ENCODE assay signal across 19 cellular contexts in genomic region chr11:7696424-7696823, GRCh38. TPM values are rescaled to one million over a fixed set of nuclear protein-coding genes. Genes with fewer than 3 reads are reported as not detected.
DNase-seq lines count a peak whose midpoint lies in the region; ATAC-seq, FAIRE-seq and TF ChIP-seq lines count a peak whose summit lies in the region.
"Had no signal": no experiment of that assay in that cellular context is flagged by ENCODE, and none has a peak within 500 bp of the region (broad histone marks: within the 10 kb centered on the region; RNA-seq: fewer than 3 reads in every experiment).

No MANE protein-coding gene starts in this region.

- no peak for TF ChIP-seq EP300 in GM12878 (IDR thresholded peaks at IDR 0.05; ENCODE audit: borderline replicate concordance in 1 of 2, control insufficient read depth in 1 of 2, low read depth in 2 of 2, low read length in 2 of 2)

- FAIRE-seq in GM12878 (lab: Jason Lieb, UNC): no peak
- FAIRE-seq: H54 had no signal

- peak; percentile 54 for DNase-seq in activated CD8-positive, alpha-beta memory T cell treated with anti-CD3 and anti-CD28 coated beads, Interleukin-2, amount 50 U/mL, for 48 hours
- DNase-seq in activated CD8-positive, alpha-beta memory T cell treated with anti-CD3 and anti-CD28 coated beads, Interleukin-2, amount 50 U/mL, for 4 hours: no peak
- DNase-seq in stimulated activated CD4-positive, alpha-beta T cell treated with anti-CD3 and anti-CD28 coated beads, Interleukin-4, amount 100 ng/mL, for 24 hours: peak; percentile 17
- no peak for DNase-seq in stimulated activated CD4-positive, alpha-beta T cell treated with anti-CD3 and anti-CD28 coated beads, Interleukin-12 subunit alpha, Interleukin-12 subunit beta, amount 100 ng/mL, for 4 hours
- DNase-seq in GM12878 (ENCODE audit: low read depth, low spot score) (no peak), upper lobe of right lung (no peak), KG1 (lab: John Stamatoyannopoulos, UW) (no peak), spleen (no peak)
- DNase-seq: AML-193, DMS79 treated with DMSO at 0.1 percent for 48 hours, NCI-H1417 treated with DMSO at 0.1 percent for 48 hours, NCI-H187 treated with DMSO at 0.1 percent for 48 hours, NCI-H345, NCI-H524 treated with DMSO at 0.1 percent for 48 hours, PC-3, RPMI8226, SHP77 treated with DMSO at 0.1 percent for 48 hours had no signal

- no peak overlapping the region for H3K27ac ChIP-seq in GM12878 (ENCODE audit: control insufficient read depth, insufficient read depth)
- no peak overlapping the region for H3K27ac ChIP-seq in upper lobe of right lung
- H3K27ac ChIP-seq in spleen: no peak overlapping the region

- CTCF ChIA-PET in GM12878 (lab: Yijun Ruan, JAX): interaction anchor here (0.6 to 3.2 kb wide), 9 partner anchors 9 to 600 kb away, joined by 3 to 26 read pairs (median 6); partner anchors contain the start of gene OVCH2

- WGBS in GM12878 (ENCODE audit: insufficient coverage, insufficient replicate concordance, low lambda C conversion rate, missing lambda C conversion rate): 20% methylated on average over 5 of the region's 5 CpGs
- WGBS in spleen, 5 donors: 47 to 65% (median 61%) methylated on average over 5 of the region's 5 CpGs

- H3K9me3 ChIP-seq in GM12878 (replicated peaks; ENCODE audit: control insufficient read depth, insufficient read depth, low read length) (no peaks in the 10 kb centered on the region), upper lobe of right lung (no peaks in the 10 kb centered on the region), spleen (no peaks in the 10 kb centered on the region)

- TF ChIP-seq RAD21 in GM12878 (IDR thresholded peaks at IDR 0.05; ENCODE audit: insufficient read depth, low read depth, low read length): no peak

- BruUV-seq in GM12878 (replicated peaks; lab: Mats Ljungman, UMichigan): no TSS peak

- RAD21 ChIA-PET in GM12878 (lab: Charles Lee; ENCODE audit: unreplicated experiment): interaction anchor here (1.7 kb wide), 1 partner anchor 9 kb away, joined by 5 read pairs; the partner anchor contains the start of gene OVCH2

- ATAC-seq in GM12878: peak; percentile 28
- peak; percentile 18 for ATAC-seq in upper lobe of right lung
- ATAC-seq: PC-3 had no signal

- SMC1A ChIA-PET in GM12878 (lab: Charles Lee; ENCODE audit: uncharacterized antibody, unreplicated experiment): interaction anchor here (1.4 to 2.3 kb wide), 2 partner anchors 57 to 599 kb away, joined by 3 to 13 read pairs; no protein-coding TSS in a partner anchor

- H3K36me3 ChIP-seq in GM12878 (ENCODE audit: control insufficient read depth in 2 of 2, insufficient read depth in 2 of 2, low read length in 1 of 2) (no peaks in the 10 kb centered on the region), upper lobe of right lung (no peaks in the 10 kb centered on the region), spleen (no peaks in the 10 kb centered on the region)

- POLR2A ChIA-PET in GM12878 (lab: Charles Lee): no interaction called here

- no peaks in the 10 kb centered on the region for H3K79me2 ChIP-seq in GM12878 (ENCODE audit: control insufficient read depth, insufficient read depth, low read length)

- no peak overlapping the region for H3K9ac ChIP-seq in GM12878 (ENCODE audit: control insufficient read depth, insufficient read depth, low read length)

- H3K4me3 ChIP-seq in GM12878 (no peak overlapping the region), upper lobe of right lung (no peak overlapping the region), spleen (no peak overlapping the region)

- no peak for TF ChIP-seq CTCF in GM12878 (IDR thresholded peaks at IDR 0.05 in 2 of 3, conservative IDR thresholded peaks at IDR 0.05 in 1 of 3; ENCODE audit: control insufficient read depth in 2 of 3, extremely low read depth in 1 of 3, insufficient read depth in 1 of 3, low read depth in 3 of 3, low read length in 3 of 3)
- TF ChIP-seq CTCF in upper lobe of right lung (IDR thresholded peaks at IDR 0.05): no peak
- no peak for TF ChIP-seq CTCF in spleen (IDR thresholded peaks at IDR 0.05 in 8 of 11, conservative IDR thresholded peaks at IDR 0.05 in 3 of 11)

- H2AFZ ChIP-seq in GM12878 (ENCODE audit: control insufficient read depth, low read depth, low read length): no peak overlapping the region

- TF ChIP-seq POLR2A in GM12878 (IDR thresholded peaks at IDR 0.05; ENCODE audit: low read depth, low read length): no peak
- TF ChIP-seq POLR2A in spleen (IDR thresholded peaks at IDR 0.05): no peak

- H3K27me3 ChIP-seq in GM12878 (replicated peaks in 1 of 2; ENCODE audit: control insufficient read depth in 2 of 2, insufficient read depth in 2 of 2, low read length in 1 of 2): peaks cover 0 to 5% of the 10 kb centered on the region in 2 experiments; a peak in 2 of 4 replicates
- peaks cover 6% of the 10 kb centered on the region for H3K27me3 ChIP-seq in upper lobe of right lung
- peaks cover 0 to 42% (median 16%) of the 10 kb centered on the region in 7 donors for H3K27me3 ChIP-seq in spleen (replicated peaks in 1 of 7)

- H3K4me2 ChIP-seq in GM12878 (ENCODE audit: control insufficient read depth, insufficient read depth): no peak overlapping the region

- intact Hi-C loops in GM12878 (cut with micrococcal nuclease; ENCODE audit: unreplicated experiment): no loop called here
- intact Hi-C loops in upper lobe of right lung (cut with DNase I): no loop called here
- intact Hi-C loops in spleen (cut with DNase I; ENCODE audit: low total_unique reads): loop anchor here (5.0 kb wide), 1 partner anchor 604 kb away; no protein-coding TSS in a partner anchor

- no peaks in the 10 kb centered on the region for H4K20me1 ChIP-seq in GM12878 (ENCODE audit: control insufficient read depth, insufficient read depth)

- in situ Hi-C loops in GM12878 (cut with MboI): loop anchor here (5.0 to 10.0 kb wide), 2 partner anchors 599 to 882 kb away; no protein-coding TSS in a partner anchor

- H3K4me1 ChIP-seq in GM12878 (ENCODE audit: control insufficient read depth, insufficient read depth, low read length) (no peaks in the 10 kb centered on the region), upper lobe of right lung (no peaks in the 10 kb centered on the region), spleen (peaks cover 0 to 8% (median 0%) of the 10 kb centered on the region in 6 donors)

TF ChIP-seq in GM12878, 131 proteins besides CTCF, POLR2A, EP300 and RAD21 (continues in another document):
- TF ChIP-seq CBX5 (IDR thresholded peaks at IDR 0.05; ENCODE audit: low read depth) (no peak), IRF4 (IDR thresholded peaks at IDR 0.05; ENCODE audit: low read depth, low read length) (no peak)

RNA-seq across cellular contexts. Expression of gene OVCH2, which starts 9.9 kb away (rescaled TPM):
- total RNA-seq in GM12878 (2013; cell fraction: nucleolus; rRNA removed): not detected in 2 replicates
- not detected in 2 replicates for total RNA-seq in GM12878 (2014; rRNA removed)
- total RNA-seq in GM12878 (2014; rRNA removed; fragmentation: Illumina TruSeq; extraction: Trizol): not detected in 2 replicates
- not detected in 2 replicates for total RNA-seq in GM12878 (2021)
- not detected for polyA plus RNA-seq in GM12878 (2011; ENCODE audit: low read depth)
- polyA plus RNA-seq in GM12878 (2011; rRNA removed): not detected in 2 replicates
- polyA plus RNA-seq in GM12878 (2011; cell fraction: cytosol; rRNA removed): not detected in 2 replicates
- not detected in 2 replicates for polyA plus RNA-seq in GM12878 (2011; cell fraction: nucleus; rRNA removed)
- polyA plus RNA-seq in GM12878 (2012): not detected in 2 replicates
- not detected in 2 replicates for polyA plus RNA-seq in GM12878 (2014; fragmentation: Illumina TruSeq; extraction: Trizol)
- not detected for polyA plus RNA-seq in GM12878 (2014; fragmentation: Nextera tagmentation; extraction: Ambion mirVana)
- polyA plus RNA-seq in GM12878 (2014; rRNA removed): not detected in 2 replicates
- polyA plus RNA-seq in GM12878 (2016; fragmentation: Nextera tagmentation; extraction: Ambion mirVana): not detected
- not detected in 2 replicates for polyA minus RNA-seq in GM12878 (2011; rRNA and poly(A)+ RNA removed)
- polyA minus RNA-seq in GM12878 (2011; cell fraction: cytosol; rRNA and poly(A)+ RNA removed): not detected in 2 replicates
- polyA minus RNA-seq in GM12878 (2011; cell fraction: nucleus; rRNA and poly(A)+ RNA removed): not detected in 2 replicates
- total RNA-seq in upper lobe of right lung: 6.4 TPM
- not detected for total RNA-seq in spleen
- not detected for polyA plus RNA-seq in spleen
- total RNA-seq: HT-29, PC-3 had no signal

RNA-seq across cellular contexts. Expression of gene CYB5R2, which starts 23.1 kb away (rescaled TPM):
- 37.8 and 40.2 TPM in 2 replicates for total RNA-seq in GM12878 (2013; cell fraction: nucleolus; rRNA removed)
- total RNA-seq in GM12878 (2014; rRNA removed) (64.5 and 66.5 TPM in 2 replicates), GM12878 (2014; rRNA removed; fragmentation: Illumina TruSeq; extraction: Trizol) (74.4 and 77.8 TPM in 2 replicates), GM12878 (2021) (46.6 and 56.8 TPM in 2 replicates), upper lobe of right lung (14.2 TPM), spleen (1 to 10 TPM; 1.2 to 5.3 (median 2.7) TPM)
- 33.5 TPM for polyA plus RNA-seq in GM12878 (2011; ENCODE audit: low read depth)
- polyA plus RNA-seq in GM12878 (2011; rRNA removed) (15.1 and 21.0 TPM in 2 replicates), GM12878 (2014; fragmentation: Illumina TruSeq; extraction: Trizol) (97.8 and 106 TPM in 2 replicates), GM12878 (2014; fragmentation: Nextera tagmentation; extraction: Ambion mirVana) (100 to 1,000 TPM in 1 of 2 experiments, 10 to 100 TPM in 1; 83.1 to 111 TPM), GM12878 (2014; rRNA removed) (74.8 and 77.2 TPM in 2 replicates), GM12878 (2016; fragmentation: Nextera tagmentation; extraction: Ambion mirVana) (10 to 100 TPM; 49.3 to 51.0 TPM), spleen (1 to 10 TPM; 2.2 to 3.0 (median 3.0) TPM)
- polyA plus RNA-seq in GM12878 (2011; cell fraction: cytosol; rRNA removed): 17.3 and 20.0 TPM in 2 replicates
- polyA plus RNA-seq in GM12878 (2011; cell fraction: nucleus; rRNA removed): 18.9 and 33.9 TPM in 2 replicates
- 35.1 and 37.5 TPM in 2 replicates for polyA plus RNA-seq in GM12878 (2012)
- polyA minus RNA-seq in GM12878 (2011; rRNA and poly(A)+ RNA removed): 14.6 and 20.0 TPM in 2 replicates
- 2.9 and 3.4 TPM in 2 replicates for polyA minus RNA-seq in GM12878 (2011; cell fraction: cytosol; rRNA and poly(A)+ RNA removed)
- polyA minus RNA-seq in GM12878 (2011; cell fraction: nucleus; rRNA and poly(A)+ RNA removed): 5.6 and 7.8 TPM in 2 replicates

Comparison
In these comparisons a context has a peak if more than half of its experiments do, and no peak if none do; other contexts are left out.
1. DNase-seq: peak in activated CD8-positive, alpha-beta memory T cell treated with anti-CD3 and anti-CD28 coated beads, Interleukin-2, amount 50 U/mL, for 48 hours (single experiment) and stimulated activated CD4-positive, alpha-beta T cell treated with anti-CD3 and anti-CD28 coated beads, Interleukin-4, amount 100 ng/mL, for 24 hours (single experiment); none in activated CD8-positive, alpha-beta memory T cell treated with anti-CD3 and anti-CD28 coated beads, Interleukin-2, amount 50 U/mL, for 4 hours (single experiment), stimulated activated CD4-positive, alpha-beta T cell treated with anti-CD3 and anti-CD28 coated beads, Interleukin-12 subunit alpha, Interleukin-12 subunit beta, amount 100 ng/mL, for 4 hours (single experiment), GM12878 (single experiment), upper lobe of right lung (single experiment), KG1 (single experiment) and spleen (single experiment).